ENCODE assay signal across 18 cellular contexts in the genomic region with DNA sequence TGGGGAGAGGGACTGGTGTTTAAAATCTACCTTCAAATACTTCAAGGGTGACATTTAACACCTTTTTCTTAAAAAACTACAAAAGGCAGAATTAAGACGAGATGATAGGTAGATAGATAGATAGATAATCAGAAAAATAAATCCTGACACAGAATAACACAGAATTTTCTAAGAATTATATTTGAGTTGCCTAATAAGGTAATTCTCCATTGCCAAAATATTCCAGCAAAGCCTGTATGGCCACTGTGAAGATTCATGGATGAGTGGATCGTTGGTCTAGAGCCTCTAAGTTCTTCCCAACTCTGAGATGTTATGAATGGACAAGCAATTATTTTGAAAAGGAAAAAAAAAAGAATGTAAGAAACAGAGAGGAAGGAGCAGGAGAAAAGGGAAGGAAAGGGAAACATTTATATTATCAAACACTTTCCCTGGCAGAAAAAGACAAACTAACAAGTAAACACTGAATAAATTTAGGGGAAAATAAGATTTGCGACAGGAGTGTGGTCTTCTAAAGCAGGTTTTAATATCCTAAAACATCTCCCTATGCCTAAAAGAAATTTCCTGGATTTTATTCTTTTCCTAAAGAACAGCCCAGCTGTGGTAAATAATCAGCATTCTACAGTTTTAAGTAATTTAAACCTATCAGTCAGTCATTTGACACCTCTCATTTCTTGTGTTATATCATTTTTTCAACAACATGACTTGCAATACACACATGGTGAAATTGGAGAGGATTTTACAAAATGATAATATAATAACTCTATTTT. TPM values are rescaled to one million over a fixed set of nuclear protein-coding genes. Genes with fewer than 3 reads are reported as not detected.
DNase-seq lines count a peak whose midpoint lies in the region; ATAC-seq and TF ChIP-seq lines count a peak whose summit lies in the region.
"Had no signal": no experiment of that assay in that cellular context is flagged by ENCODE, and none has a peak within 500 bp of the region (broad histone marks: within the 10 kb centered on the region; RNA-seq: fewer than 3 reads in every experiment).

No MANE protein-coding gene starts in this region.

- H3K36me3 Mint-ChIP-seq in activated T-cell treated with anti-CD3 and anti-CD28 coated beads, Interleukin-2, amount 50 U/mL, for 72 hours (ENCODE audit: insufficient read depth in 2 of 2), result peaks cover 0 to 1% of the 10 kb centered on the region in 2 donors
- H3K36me3 Mint-ChIP-seq: CD4-positive, alpha-beta memory T cell had no signal

- H4K20me1 ChIP-seq in mammary epithelial cell (ENCODE audit: insufficient read depth, low read length), result no peaks in the 10 kb centered on the region

- H3K27me3 Mint-ChIP-seq in activated T-cell treated with anti-CD3 and anti-CD28 coated beads, Interleukin-2, amount 50 U/mL, for 72 hours (ENCODE audit: low read depth), result peaks cover 52% of the 10 kb centered on the region

- no peak overlapping the region for H3K4me3 Mint-ChIP-seq in activated T-cell treated with anti-CD3 and anti-CD28 coated beads, Interleukin-2, amount 50 U/mL, for 72 hours
- H3K4me3 Mint-ChIP-seq: CD4-positive, alpha-beta memory T cell had no signal

- peaks cover 48% of the 10 kb centered on the region for H3K4me1 ChIP-seq in adipocyte (ENCODE audit: control insufficient read depth, insufficient read depth, low read length)
- H3K4me1 ChIP-seq in sigmoid colon, result peaks cover 0 to 35% (median 26%) of the 10 kb centered on the region in 4 donors
- no peaks in the 10 kb centered on the region for H3K4me1 ChIP-seq in uterus
- H3K4me1 ChIP-seq in mammary epithelial cell (ENCODE audit: insufficient read depth, low read length), result peaks cover 9% of the 10 kb centered on the region
- H3K4me1 ChIP-seq in upper lobe of right lung, result no peaks in the 10 kb centered on the region

- peak overlapping the region; percentile 27 for H3K9ac ChIP-seq in adipocyte (ENCODE audit: low read length)
- no peak overlapping the region for H3K9ac ChIP-seq in mammary epithelial cell (ENCODE audit: insufficient read depth, low read length)

- H3K79me2 ChIP-seq in mammary epithelial cell (ENCODE audit: insufficient read depth, low read length), result no peaks in the 10 kb centered on the region

- H3K9me3 ChIP-seq in adipocyte (ENCODE audit: control insufficient read depth, low read length) (no peaks in the 10 kb centered on the region), sigmoid colon (no peaks in the 10 kb centered on the region), uterus (no peaks in the 10 kb centered on the region), mammary epithelial cell (replicated peaks; ENCODE audit: insufficient read depth, low read length) (no peaks in the 10 kb centered on the region), upper lobe of right lung (no peaks in the 10 kb centered on the region)
- H3K9me3 ChIP-seq: HAP-1 had no signal

- intact Hi-C loops in sigmoid colon (cut with DNase I) (no loop called here), uterus (cut with DNase I; ENCODE audit: low total_unique reads) (no loop called here), mammary epithelial cell (cut with micrococcal nuclease) (no loop called here), posterior vena cava (cut with DNase I) (loop anchor here in 1 of 2 donors (10.0 kb wide), 1 partner anchor 47 kb away; no protein-coding TSS in a partner anchor), upper lobe of right lung (cut with DNase I) (no loop called here)

- in situ Hi-C loops in mammary epithelial cell (cut with MboI; ENCODE audit: low sequenced_read_pairs in 2 of 2), result loop anchor here in 1 of 2 donors (10.0 kb wide), 1 partner anchor 137 kb away; no protein-coding TSS in a partner anchor

- H3K27ac Mint-ChIP-seq in activated T-cell treated with anti-CD3 and anti-CD28 coated beads, Interleukin-2, amount 50 U/mL, for 72 hours, result peak overlapping the region; percentile 29
- H3K27ac Mint-ChIP-seq: CD4-positive, alpha-beta memory T cell had no signal

- dilution Hi-C loops in mammary epithelial cell (cut with HindIII; ENCODE audit: low sequenced_read_pairs), result no loop called here

- WGBS in sigmoid colon, 2 donors, result 66 to 74% methylated on average over 3 of the region's 3 CpGs
- 61% methylated on average over 3 of the region's 3 CpGs for WGBS in mammary epithelial cell (ENCODE audit: low coverage, missing lambda C conversion rate)

- CTCF ChIA-PET in mammary epithelial cell (lab: Charles Lee; ENCODE audit: low non-redundant PET), result no interaction called here

- no peak for TF ChIP-seq POLR2A in sigmoid colon (IDR thresholded peaks at IDR 0.05)
- no peak for TF ChIP-seq POLR2A in uterus (IDR thresholded peaks at IDR 0.05)

- H2AFZ ChIP-seq in mammary epithelial cell (ENCODE audit: low read depth, low read length), result no peak overlapping the region

- peaks cover 0 to 2% of the 10 kb centered on the region in 2 donors for H3K9me3 Mint-ChIP-seq in activated T-cell treated with anti-CD3 and anti-CD28 coated beads, Interleukin-2, amount 50 U/mL, for 72 hours
- H3K9me3 Mint-ChIP-seq: CD4-positive, alpha-beta memory T cell had no signal

- no peaks in the 10 kb centered on the region for H3K4me1 Mint-ChIP-seq in activated T-cell treated with anti-CD3 and anti-CD28 coated beads, Interleukin-2, amount 50 U/mL, for 72 hours (ENCODE audit: low read depth)
- H3K4me1 Mint-ChIP-seq: CD4-positive, alpha-beta memory T cell had no signal

- no peak for TF ChIP-seq CTCF in sigmoid colon (IDR thresholded peaks at IDR 0.05)
- TF ChIP-seq CTCF in uterus (IDR thresholded peaks at IDR 0.05), result no peak
- no peak for TF ChIP-seq CTCF in mammary epithelial cell (conservative IDR thresholded peaks at IDR 0.05 in 1 of 2, IDR thresholded peaks at IDR 0.05 in 1 of 2; ENCODE audit: extremely low read depth in 1 of 2, insufficient read depth in 1 of 2, low read depth in 1 of 2, low read length in 2 of 2)
- no peak for TF ChIP-seq CTCF in upper lobe of right lung (IDR thresholded peaks at IDR 0.05)

- TF ChIP-seq EP300 in sigmoid colon (IDR thresholded peaks at IDR 0.05), result no peak

- H3K27ac ChIP-seq in sigmoid colon (peak overlapping the region in 3 of 4 donors; percentile 43 to 50 (median 48)), uterus (peak overlapping the region; percentile 31 to 59), mammary epithelial cell (ENCODE audit: insufficient read depth, low read depth, low read length) (no peak overlapping the region), upper lobe of right lung (no peak overlapping the region)
- H3K27ac ChIP-seq: 22Rv1, RWPE1 had no signal

- H3K4me3 ChIP-seq in adipocyte (ENCODE audit: low read length), result no peak overlapping the region
- H3K4me3 ChIP-seq in sigmoid colon, result no peak overlapping the region
- no peak overlapping the region for H3K4me3 ChIP-seq in uterus
- no peak overlapping the region for H3K4me3 ChIP-seq in mammary epithelial cell (replicated peaks in 1 of 3; ENCODE audit: insufficient read depth in 1 of 3, low read depth in 2 of 3, low read length in 3 of 3)
- no peak overlapping the region for H3K4me3 ChIP-seq in upper lobe of right lung
- H3K4me3 ChIP-seq: HAP-1 had no signal

- H3K27me3 ChIP-seq in adipocyte (replicated peaks; ENCODE audit: control insufficient read depth, insufficient read depth, low read length) (no peaks in the 10 kb centered on the region), sigmoid colon (no peaks in the 10 kb centered on the region), uterus (no peaks in the 10 kb centered on the region), mammary epithelial cell (ENCODE audit: insufficient read depth, low read length) (no peaks in the 10 kb centered on the region), upper lobe of right lung (no peaks in the 10 kb centered on the region)

- H3K4me2 ChIP-seq in mammary epithelial cell (ENCODE audit: insufficient read depth, low read depth, low read length), result no peak overlapping the region

- BruUV-seq in mammary epithelial cell (replicated peaks; lab: Mats Ljungman, UMichigan), result no TSS peak

- DNase-seq in activated T-cell treated with anti-CD3 and anti-CD28 coated beads, Interleukin-2, amount 50 U/mL, for 72 hours, result no peak
- no peak for DNase-seq in activated T-cell treated with anti-CD3 and anti-CD28 coated beads for 4 hours
- no peak for DNase-seq in adipocyte (ENCODE audit: low read depth)
- DNase-seq in sigmoid colon, result no peak
- DNase-seq in uterus, result no peak
- no peak for DNase-seq in mammary epithelial cell
- DNase-seq in posterior vena cava (ENCODE audit: low spot score), result no peak
- no peak for DNase-seq in upper lobe of right lung
- DNase-seq: CD4-positive, alpha-beta memory T cell; KBM-7; NCI-H1417 treated with DMSO at 0.1 percent for 48 hours; NCI-H2029; NCI-H2171; NCI-H446 treated with DMSO at 0.1 percent for 48 hours; OCI-M1 had no signal

- H3K36me3 ChIP-seq in adipocyte (ENCODE audit: control insufficient read depth, insufficient read depth, low read length, severe bottlenecking) (no peaks in the 10 kb centered on the region), sigmoid colon (no peaks in the 10 kb centered on the region), uterus (no peaks in the 10 kb centered on the region), mammary epithelial cell (ENCODE audit: insufficient read depth, low read length) (no peaks in the 10 kb centered on the region), upper lobe of right lung (no peaks in the 10 kb centered on the region)
- H3K36me3 ChIP-seq: HAP-1 had no signal

- no peak for ATAC-seq in activated T-cell treated with anti-CD3 and anti-CD28 coated beads, Interleukin-2, amount 50 U/mL, for 72 hours (replicated peaks in 1 of 2)
- no peak for ATAC-seq in upper lobe of right lung

RNA-seq across cellular contexts. Expression of a gene that starts 7.5 kb away (rescaled TPM):
- not detected for total RNA-seq in activated T-cell treated with anti-CD3 and anti-CD28 coated beads, Interleukin-2, amount 50 U/mL, for 72 hours
- total RNA-seq in sigmoid colon, result 100 to 1,000 TPM in 1 of 4 donors, 10 to 100 TPM in 3; 81.8 to 142 (median 88.6) TPM
- polyA plus RNA-seq in sigmoid colon, result 10 to 100 TPM in 1 of 3 donors, 1 to 10 TPM in 2; 4.6 to 12.8 (median 7.8) TPM
- 100 to 1,000 TPM in 1 of 4 donors, 10 to 100 TPM in 3; 33.3 to 105 (median 86.0) TPM for total RNA-seq in uterus
- total RNA-seq in mammary epithelial cell, result 100 to 1,000 TPM; 253 to 385 TPM
- 402 TPM for polyA plus RNA-seq in mammary epithelial cell
- 674 TPM for polyA minus RNA-seq in mammary epithelial cell
- 100 to 1,000 TPM in 1 of 2 donors, 10 to 100 TPM in 1; 81.9 to 102 TPM for total RNA-seq in posterior vena cava
- 192 TPM for total RNA-seq in upper lobe of right lung
- polyA plus RNA-seq: CD4-positive, alpha-beta memory T cell had no signal

RNA-seq across cellular contexts. Expression of a gene that starts 32.8 kb away (rescaled TPM):
- 1 to 10 TPM in 1 of 2 donors, under 1 TPM in 1; 0.25 to 2.7 TPM for total RNA-seq in activated T-cell treated with anti-CD3 and anti-CD28 coated beads, Interleukin-2, amount 50 U/mL, for 72 hours
- total RNA-seq in sigmoid colon (100 to 1,000 TPM; 328 to 857 (median 577) TPM), uterus (100 to 1,000 TPM; 183 to 351 (median 300) TPM), mammary epithelial cell (100 to 1,000 TPM; 485 to 894 TPM), posterior vena cava (100 to 1,000 TPM; 226 to 291 TPM), upper lobe of right lung (695 TPM)
- polyA plus RNA-seq in sigmoid colon (10 to 100 TPM in 2 of 3 donors, 1 to 10 TPM in 1; 8.8 to 32.5 (median 18.6) TPM), mammary epithelial cell (1,604 TPM)
- 2,169 TPM for polyA minus RNA-seq in mammary epithelial cell
- total RNA-seq: CD4-positive, alpha-beta memory T cell had no signal
- polyA plus RNA-seq: CD4-positive, alpha-beta memory T cell had no signal

Comparison
In these comparisons a context has a peak if more than half of its experiments do, and no peak if none do; other contexts are left out.
1. H3K27ac ChIP-seq: peak in sigmoid colon (3 of 4) and uterus (2 of 2); none in mammary epithelial cell (single experiment) and upper lobe of right lung (single experiment).
2. RNA of a gene that starts 7.5 kb away (total RNA-seq): 253 to 385 TPM in mammary epithelial cell, 192 TPM in upper lobe of right lung (single experiment), 81.9 to 102 TPM in posterior vena cava, 81.8 to 142 TPM in sigmoid colon and 33.3 to 105 TPM in uterus; not detected in activated T-cell treated with anti-CD3 and anti-CD28 coated beads, Interleukin-2, amount 50 U/mL, for 72 hours; every median in the first group is over 10 times any median in the second.
3. RNA of a gene that starts 32.8 kb away (total RNA-seq): 485 to 894 TPM in mammary epithelial cell, 695 TPM in upper lobe of right lung (single experiment), 328 to 857 TPM in sigmoid colon, 183 to 351 TPM in uterus and 226 to 291 TPM in posterior vena cava; 0.25 to 2.7 TPM in activated T-cell treated with anti-CD3 and anti-CD28 coated beads, Interleukin-2, amount 50 U/mL, for 72 hours; every median in the first group is over 10 times any median in the second.